In the genomic region with DNA sequence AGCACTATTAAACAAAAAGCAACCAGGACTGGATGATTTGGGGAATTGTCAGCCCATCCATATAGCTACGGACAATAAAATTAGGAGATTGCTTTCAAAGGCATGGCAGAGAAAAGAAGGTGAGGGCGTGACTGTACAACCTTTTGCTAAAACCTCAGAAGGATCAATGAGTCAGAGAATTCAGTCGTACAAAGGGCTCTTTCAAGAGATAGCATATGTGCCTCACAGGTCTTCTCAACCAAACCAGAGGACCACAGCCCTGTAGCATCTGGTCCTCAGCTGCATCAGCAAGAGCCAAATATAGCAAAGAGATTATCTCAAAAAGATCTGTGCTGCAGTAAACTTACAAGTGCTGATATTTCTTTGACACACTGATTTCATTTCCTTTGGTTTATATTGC, we compare ENCODE assay signal across 29 cellular contexts.
"Had no signal": no experiment of that assay in that cellular context is flagged by ENCODE, and none has a peak within 500 bp of the region (broad histone marks: within the 10 kb centered on the region; RNA-seq: fewer than 3 reads in every experiment).

No MANE protein-coding gene starts in this region.

- H3K9me3 Mint-ChIP-seq: activated CD4-positive, alpha-beta memory T cell treated with anti-CD3 and anti-CD28 coated beads, Interleukin-2, amount 10 ng/mL, durations not matched to agents 7 days and 5 days; central memory CD8-positive, alpha-beta T cell; T-helper 2 cell treated with Interferon-gamma antibody and Interleukin-4, amounts not matched to agents 5 μg/mL and 100 μg/mL, for 36 hours had no signal

- H3K4me3 Mint-ChIP-seq: activated CD4-positive, alpha-beta memory T cell treated with anti-CD3 and anti-CD28 coated beads, Interleukin-2, amount 10 ng/mL, durations not matched to agents 7 days and 5 days; activated CD4-positive, alpha-beta T cell treated with anti-CD3 and anti-CD28 coated beads, Interleukin-2, amount 10 ng/mL, durations not matched to agents 7 days and 5 days; activated naive CD8-positive, alpha-beta T cell; activated T-cell treated with anti-CD3 and anti-CD28 coated beads, Interleukin-2, amount 50 U/mL, for 4 hours; activated T-helper 17 cell treated with anti-CD3 and anti-CD28 coated beads, Interleukin-2, amount 50 U/mL, for 72 hours; central memory CD8-positive, alpha-beta T cell; dendritic cell treated with granulocyte-macrophage colony-stimulating factor and Interleukin-4, amounts not matched to agents 40 ng/mL and 50 ng/mL, for 4 days; endodermal cell; T-helper 17 cell; T-helper 2 cell treated with Interferon-gamma antibody and Interleukin-4, amounts not matched to agents 5 μg/mL and 100 μg/mL, for 36 hours; WTC11 had no signal

- DNase-seq: activated CD4-positive, alpha-beta memory T cell treated with anti-CD3 and anti-CD28 coated beads, Interleukin-2, amount 10 ng/mL, durations not matched to agents 7 days and 5 days; activated CD4-positive, alpha-beta T cell treated with anti-CD3 and anti-CD28 coated beads for 1 hour; activated CD4-positive, alpha-beta T cell treated with anti-CD3 and anti-CD28 coated beads for 4 hours; activated CD4-positive, alpha-beta T cell treated with anti-CD3 and anti-CD28 coated beads, Interleukin-2, amount 10 ng/mL, durations not matched to agents 7 days and 5 days; activated CD4-positive, alpha-beta T cell treated with anti-CD3 and anti-CD28 coated beads, Interleukin-2, amount 50 U/mL, for 4 hours; activated effector memory CD4-positive, alpha-beta T cell treated with Interleukin-2 at 50 U/mL for 16 hours; activated gamma-delta T cell treated with Interleukin-2 at 50 U/mL for 16 hours; activated naive CD4-positive, alpha-beta T cell treated with anti-CD3 and anti-CD28 coated beads, Interleukin-2, amount 50 U/mL, for 16 hours; activated naive CD4-positive, alpha-beta T cell treated with Interleukin-2 at 50 U/mL for 16 hours; activated T-cell treated with anti-CD3 and anti-CD28 coated beads, Interleukin-2, amount 50 U/mL, for 4 hours; amniotic stem cell; brain microvascular endothelial cell; dorsolateral prefrontal cortex; effector memory CD4-positive, alpha-beta T cell; endodermal cell; foreskin melanocyte; hippocampal formation; T-helper 17 cell; T1000 had no signal

- ATAC-seq: activated T-cell treated with anti-CD3 and anti-CD28 coated beads, Interleukin-2, amount 50 U/mL, for 4 hours; activated T-helper 17 cell treated with anti-CD3 and anti-CD28 coated beads, Interleukin-2, amount 50 U/mL, for 72 hours; esophagus mucosa; gastroesophageal sphincter; T-helper 17 cell; WTC11 had no signal

- H3K27ac Mint-ChIP-seq: activated CD4-positive, alpha-beta memory T cell treated with anti-CD3 and anti-CD28 coated beads, Interleukin-2, amount 10 ng/mL, durations not matched to agents 7 days and 5 days; activated CD4-positive, alpha-beta T cell treated with anti-CD3 and anti-CD28 coated beads, Interleukin-2, amount 10 ng/mL, durations not matched to agents 7 days and 5 days; activated naive CD8-positive, alpha-beta T cell; activated T-helper 17 cell treated with anti-CD3 and anti-CD28 coated beads, Interleukin-2, amount 50 U/mL, for 72 hours; dendritic cell treated with granulocyte-macrophage colony-stimulating factor and Interleukin-4, amounts not matched to agents 40 ng/mL and 50 ng/mL, for 4 days; endodermal cell; T-helper 17 cell; T-helper 2 cell treated with Interferon-gamma antibody and Interleukin-4, amounts not matched to agents 5 μg/mL and 100 μg/mL, for 36 hours; WTC11 had no signal

- H3K4me3 ChIP-seq: coronary artery, dorsolateral prefrontal cortex, gastroesophageal sphincter had no signal

- H3K27me3 ChIP-seq: brain microvascular endothelial cell, dorsolateral prefrontal cortex, gastroesophageal sphincter had no signal

- H3K36me3 ChIP-seq: brain microvascular endothelial cell, gastroesophageal sphincter had no signal

- H3K27me3 Mint-ChIP-seq: activated CD4-positive, alpha-beta memory T cell treated with anti-CD3 and anti-CD28 coated beads, Interleukin-2, amount 10 ng/mL, durations not matched to agents 7 days and 5 days had no signal

- H3K4me1 ChIP-seq: gastroesophageal sphincter had no signal

- H3K27ac ChIP-seq: brain microvascular endothelial cell, coronary artery, dorsolateral prefrontal cortex, gastroesophageal sphincter, VCaP had no signal

- H3K4me1 Mint-ChIP-seq: activated CD4-positive, alpha-beta memory T cell treated with anti-CD3 and anti-CD28 coated beads, Interleukin-2, amount 10 ng/mL, durations not matched to agents 7 days and 5 days; activated CD4-positive, alpha-beta T cell treated with anti-CD3 and anti-CD28 coated beads, Interleukin-2, amount 10 ng/mL, durations not matched to agents 7 days and 5 days; activated T-helper 17 cell treated with anti-CD3 and anti-CD28 coated beads, Interleukin-2, amount 50 U/mL, for 72 hours; central memory CD8-positive, alpha-beta T cell; T-helper 17 cell had no signal
